ENCODE assay signal across 15 cellular contexts in genomic region chr17:59451706-59452105, GRCh38.
A peak's percentile ranks its signal among the peaks of the same experiment; 100 is the strongest.
DNase-seq lines count a peak whose midpoint lies in the region; ATAC-seq and TF ChIP-seq lines count a peak whose summit lies in the region.
"Had no signal": no experiment of that assay in that cellular context is flagged by ENCODE, and none has a peak within 500 bp of the region (broad histone marks: within the 10 kb centered on the region; RNA-seq: fewer than 3 reads in every experiment).

No MANE protein-coding gene starts in this region.

- H2AK9ac ChIP-seq in IMR-90 (replicated peaks; ENCODE audit: low read depth, low read length, poor library complexity) = no peak overlapping the region

- H3K9me1 ChIP-seq in IMR-90 (ENCODE audit: insufficient read depth, low read length) = no peaks in the 10 kb centered on the region

- no peak overlapping the region for H3K9ac ChIP-seq in IMR-90 (ENCODE audit: low read depth, low read length)

- CTCF ChIA-PET in IMR-90 (lab: Yijun Ruan, JAX) = no interaction called here

- no peak overlapping the region for H3K27ac Mint-ChIP-seq in activated naive CD8-positive, alpha-beta T cell treated with anti-CD3 and anti-CD28 coated beads, Interleukin-2, amount 50 U/mL, for 24 hours
- H3K27ac Mint-ChIP-seq: activated CD4-positive, alpha-beta T cell treated with anti-CD3 and anti-CD28 coated beads, Interleukin-2, amount 10 ng/mL, durations not matched to agents 7 days and 5 days; activated T-helper 1 cell treated with anti-CD3 and anti-CD28 coated beads, Interleukin-12 subunit alpha, Interleukin-12 subunit beta, Interleukin-2, Interleukin-4 antibody, amounts not matched to agents 30 ng/mL and 10 ng/mL and 1 ng/mL, durations not matched to agents 14 hours and 24 hours and 36 hours; IgD-negative memory B cell; stimulated activated naive CD8-positive, alpha-beta T cell treated with anti-CD3 and anti-CD28 coated beads, Interleukin-15, Interleukin-2, amounts not matched to agents 100 ng/mL and 50 ng/mL, for 24 hours; T-helper 1 cell treated with Interleukin-12 subunit alpha and Interleukin-12 subunit beta and Interleukin-4 antibody, amounts not matched to agents 30 μg/mL and 1 μg/mL, for 36 hours had no signal

- H3K23ac ChIP-seq in IMR-90 (ENCODE audit: low read depth, low read length) = no peak overlapping the region

- no peak overlapping the region for H2BK5ac ChIP-seq in IMR-90 (ENCODE audit: low read depth, low read length, poor library complexity, severe bottlenecking)

- no peaks in the 10 kb centered on the region for H3K9me3 Mint-ChIP-seq in activated naive CD8-positive, alpha-beta T cell treated with anti-CD3 and anti-CD28 coated beads, Interleukin-2, amount 50 U/mL, for 24 hours
- H3K9me3 Mint-ChIP-seq: activated CD4-positive, alpha-beta T cell treated with anti-CD3 and anti-CD28 coated beads, Interleukin-2, amount 10 ng/mL, durations not matched to agents 7 days and 5 days; activated T-helper 1 cell treated with anti-CD3 and anti-CD28 coated beads, Interleukin-12 subunit alpha, Interleukin-12 subunit beta, Interleukin-2, Interleukin-4 antibody, amounts not matched to agents 30 ng/mL and 10 ng/mL and 1 ng/mL, durations not matched to agents 14 hours and 24 hours and 36 hours; IgD-negative memory B cell; stimulated activated naive CD8-positive, alpha-beta T cell treated with anti-CD3 and anti-CD28 coated beads, Interleukin-15, Interleukin-2, amounts not matched to agents 100 ng/mL and 50 ng/mL, for 24 hours; T-helper 1 cell treated with Interleukin-12 subunit alpha and Interleukin-12 subunit beta and Interleukin-4 antibody, amounts not matched to agents 30 μg/mL and 1 μg/mL, for 36 hours had no signal

- POLR2A ChIA-PET in IMR-90 (lab: Charles Lee; ENCODE audit: unreplicated experiment) = no interaction called here

- TF ChIP-seq POLR2A in IMR-90 (IDR thresholded peaks at IDR 0.05; ENCODE audit: low read depth, low read length) = no peak

- H2BK20ac ChIP-seq in IMR-90 (ENCODE audit: low read depth, low read length) = no peak overlapping the region

- no peak overlapping the region for H3K4me3 Mint-ChIP-seq in activated naive CD8-positive, alpha-beta T cell treated with anti-CD3 and anti-CD28 coated beads, Interleukin-2, amount 50 U/mL, for 24 hours
- H3K4me3 Mint-ChIP-seq: activated CD4-positive, alpha-beta T cell treated with anti-CD3 and anti-CD28 coated beads, Interleukin-2, amount 10 ng/mL, durations not matched to agents 7 days and 5 days; activated T-helper 1 cell treated with anti-CD3 and anti-CD28 coated beads, Interleukin-12 subunit alpha, Interleukin-12 subunit beta, Interleukin-2, Interleukin-4 antibody, amounts not matched to agents 30 ng/mL and 10 ng/mL and 1 ng/mL, durations not matched to agents 14 hours and 24 hours and 36 hours; stimulated activated naive CD8-positive, alpha-beta T cell treated with anti-CD3 and anti-CD28 coated beads, Interleukin-15, Interleukin-2, amounts not matched to agents 100 ng/mL and 50 ng/mL, for 24 hours; T-helper 1 cell treated with Interleukin-12 subunit alpha and Interleukin-12 subunit beta and Interleukin-4 antibody, amounts not matched to agents 30 μg/mL and 1 μg/mL, for 36 hours had no signal

- no peak overlapping the region for H2AK5ac ChIP-seq in IMR-90 (ENCODE audit: low read depth, low read length)

- H3K4me3 ChIP-seq in IMR-90 (ENCODE audit: insufficient read depth, low read depth, low read length) (no peak overlapping the region), astrocyte of the spinal cord (ENCODE audit: low read depth, low read length) (no peak overlapping the region)
- H3K4me3 ChIP-seq: HAP-1 had no signal

- H3K4me1 Mint-ChIP-seq in activated naive CD8-positive, alpha-beta T cell treated with anti-CD3 and anti-CD28 coated beads, Interleukin-2, amount 50 U/mL, for 24 hours = no peaks in the 10 kb centered on the region
- H3K4me1 Mint-ChIP-seq: activated CD4-positive, alpha-beta T cell treated with anti-CD3 and anti-CD28 coated beads, Interleukin-2, amount 10 ng/mL, durations not matched to agents 7 days and 5 days; IgD-negative memory B cell had no signal

- DNase-seq in AG20443 (ENCODE audit: low spot score) (peak; percentile 21), IMR-90 (peak; percentile 77), astrocyte of the spinal cord (ENCODE audit: low read depth, low spot score) (peak; percentile 58), iris pigment epithelial cell (ENCODE audit: low read depth) (peak; percentile 82), NAMALWA (ENCODE audit: low spot score) (no peak)
- DNase-seq in NK-92 treated with Interleukin-12 subunit alpha and Interleukin-12 subunit beta, amount 100 ng/mL, for 24 hours (lab: John Stamatoyannopoulos, UW) = no peak
- DNase-seq in activated naive CD8-positive, alpha-beta T cell treated with anti-CD3 and anti-CD28 coated beads, Interleukin-2, amount 50 U/mL, for 24 hours = no peak
- DNase-seq: activated CD4-positive, alpha-beta T cell treated with anti-CD3 and anti-CD28 coated beads, Interleukin-2, amount 10 ng/mL, durations not matched to agents 7 days and 5 days; NCI-H1930 had no signal

- no peak overlapping the region for H3K27ac ChIP-seq in IMR-90 (ENCODE audit: insufficient read depth, low read length)

- ATAC-seq in IMR-90 (ENCODE audit: low read depth) = no peak; the same call in 1 of the 2 replicates
- ATAC-seq in activated naive CD8-positive, alpha-beta T cell treated with anti-CD3 and anti-CD28 coated beads, Interleukin-2, amount 50 U/mL, for 24 hours = no peak
- ATAC-seq in HG02763 (IDR thresholded peaks at IDR 0.05; ENCODE audit: unreplicated experiment) = no peak

- no peaks in the 10 kb centered on the region for H4K20me1 ChIP-seq in IMR-90 (ENCODE audit: insufficient read depth, low read length)

- H2BK15ac ChIP-seq in IMR-90 (ENCODE audit: low read depth, low read length) = no peak overlapping the region

- no peak overlapping the region for H4K5ac ChIP-seq in IMR-90 (ENCODE audit: low read depth, low read length)

- H3K36me3 ChIP-seq in IMR-90 (ENCODE audit: control insufficient read depth, insufficient read depth, low read length) = no peaks in the 10 kb centered on the region
- H3K36me3 ChIP-seq: HAP-1 had no signal

- no peak overlapping the region for H3K4ac ChIP-seq in IMR-90 (ENCODE audit: low read depth, low read length)

- intact Hi-C loops in IMR-90 (cut with micrococcal nuclease) = no loop called here

- H2BK120ac ChIP-seq in IMR-90 (ENCODE audit: low read depth, low read length) = no peak overlapping the region

- peaks cover 2% of the 10 kb centered on the region; the same call in 1 of the 2 replicates for H3K4me1 ChIP-seq in IMR-90 (ENCODE audit: control insufficient read depth, insufficient read depth, low read length)
- H3K4me1 ChIP-seq: HAP-1 had no signal

- no peak overlapping the region for H3K4me2 ChIP-seq in IMR-90 (ENCODE audit: low read depth, low read length)

- peaks cover 2% of the 10 kb centered on the region for H3K27me3 ChIP-seq in IMR-90 (ENCODE audit: control insufficient read depth, insufficient read depth, low read length)

- in situ Hi-C loops in IMR-90 (cut with MboI; ENCODE audit: low sequenced_read_pairs) = no loop called here
- in situ Hi-C loops in astrocyte of the spinal cord (cut with HindIII; ENCODE audit: low sequenced_read_pairs) = no loop called here

- H3K56ac ChIP-seq in IMR-90 (ENCODE audit: extremely low read depth, insufficient read depth, low read length) = no peak overlapping the region

- no peak overlapping the region for H2AFZ ChIP-seq in IMR-90 (replicated peaks; ENCODE audit: low read length, poor library complexity)

- H3K18ac ChIP-seq in IMR-90 (ENCODE audit: low read depth, low read length) = no peak overlapping the region

- no peak overlapping the region for H4K8ac ChIP-seq in IMR-90 (ENCODE audit: low read depth in 2 of 2, low read length in 2 of 2)

- H3K9me3 ChIP-seq in IMR-90 (ENCODE audit: control insufficient read depth, insufficient read depth, low read length) = no peaks in the 10 kb centered on the region
- H3K9me3 ChIP-seq: HAP-1 had no signal

- no peaks in the 10 kb centered on the region for H3K27me3 Mint-ChIP-seq in activated naive CD8-positive, alpha-beta T cell treated with anti-CD3 and anti-CD28 coated beads, Interleukin-2, amount 50 U/mL, for 24 hours
- H3K27me3 Mint-ChIP-seq: stimulated activated naive CD8-positive, alpha-beta T cell treated with anti-CD3 and anti-CD28 coated beads, Interleukin-15, Interleukin-2, amounts not matched to agents 100 ng/mL and 50 ng/mL, for 24 hours had no signal

- WGBS in IMR-90 (ENCODE audit: extremely low coverage in 2 of 2, insufficient read length in 1 of 2), 2 experiments = no CpG with 5 or more reads among the region's 5 CpGs

- H3K14ac ChIP-seq in IMR-90 (replicated peaks; ENCODE audit: low read depth, low read length) = no peak overlapping the region

- H4K91ac ChIP-seq in IMR-90 (ENCODE audit: insufficient read depth, low read depth, low read length) = no peak overlapping the region

- H3K79me1 ChIP-seq in IMR-90 (ENCODE audit: low read depth in 1 of 2, low read length in 2 of 2) = no peaks in the 10 kb centered on the region

- no TSS peak for BruUV-seq in IMR-90 (replicated peaks; lab: Mats Ljungman, UMichigan)

- TF ChIP-seq CTCF in IMR-90 (conservative IDR thresholded peaks at IDR 0.05; ENCODE audit: low read depth, low read length) (no peak), astrocyte of the spinal cord (IDR thresholded peaks at IDR 0.05; ENCODE audit: low read depth, low read length) (no peak)

- dilution Hi-C loops in IMR-90 (cut with HindIII; ENCODE audit: low sequenced_read_pairs, unreplicated experiment) = no loop called here

- H3K36me3 Mint-ChIP-seq in activated naive CD8-positive, alpha-beta T cell treated with anti-CD3 and anti-CD28 coated beads, Interleukin-2, amount 50 U/mL, for 24 hours (ENCODE audit: low read depth) = no peaks in the 10 kb centered on the region
- H3K36me3 Mint-ChIP-seq: IgD-negative memory B cell had no signal

- TF ChIP-seq RAD21 in IMR-90 (IDR thresholded peaks at IDR 0.05; ENCODE audit: low read length) = no peak

TF ChIP-seq in IMR-90, 13 proteins besides CTCF, POLR2A, EP300 and RAD21:
- peak; percentile 94 for TF ChIP-seq BHLHE40 (IDR thresholded peaks at IDR 0.05; ENCODE audit: low read depth, low read length)
- TF ChIP-seq USF2 (IDR thresholded peaks at IDR 0.05; ENCODE audit: low read depth, low read length) = peak; percentile 39; the same call in 1 of the 2 replicates
- TF ChIP-seq NFE2L2 (IDR thresholded peaks at IDR 0.05; ENCODE audit: low read depth, low read length) = no peak

Comparison
In these comparisons a context has a peak if more than half of its experiments do, and no peak if none do; other contexts are left out.
1. DNase-seq: peak in AG20443 (single experiment), IMR-90 (single experiment), astrocyte of the spinal cord (single experiment) and iris pigment epithelial cell (single experiment); none in NK-92 treated with Interleukin-12 subunit alpha and Interleukin-12 subunit beta, amount 100 ng/mL, for 24 hours (single experiment), NAMALWA (single experiment) and activated naive CD8-positive, alpha-beta T cell treated with anti-CD3 and anti-CD28 coated beads, Interleukin-2, amount 50 U/mL, for 24 hours (single experiment).